24 cellular contexts compared by ENCODE assay signal in the genomic region with DNA sequence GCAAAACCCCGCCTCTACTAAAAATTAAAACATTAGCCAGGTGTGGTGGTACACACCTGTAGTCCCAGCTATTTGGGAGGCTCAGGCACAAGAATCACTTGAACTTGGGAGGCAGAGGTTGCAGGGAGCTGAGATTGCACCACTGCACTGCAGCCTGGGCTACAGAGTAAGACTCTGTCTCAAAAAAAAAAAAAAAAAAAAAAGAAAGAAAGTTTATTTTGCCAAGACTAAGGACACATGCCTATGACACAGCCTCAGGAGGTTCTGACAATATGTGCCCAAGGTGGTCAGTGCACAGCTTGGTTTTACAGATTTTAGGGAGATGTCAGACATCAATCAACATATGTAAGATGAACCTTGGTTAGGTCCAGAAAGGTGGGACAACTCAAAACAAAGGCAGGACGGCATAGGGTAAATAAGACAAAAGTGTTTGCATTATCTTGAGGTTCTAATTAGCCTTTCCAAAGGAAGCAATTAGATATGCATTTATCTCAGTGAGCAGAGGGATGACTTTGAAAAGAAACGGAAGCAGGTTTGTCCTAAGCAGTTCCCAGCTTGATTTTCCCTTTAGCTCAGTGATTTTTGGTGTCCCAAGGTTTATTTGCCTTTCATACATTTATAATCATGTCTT.
"Had no signal": no experiment of that assay in that cellular context is flagged by ENCODE, and none has a peak within 500 bp of the region (broad histone marks: within the 10 kb centered on the region; RNA-seq: fewer than 3 reads in every experiment).

No MANE protein-coding gene starts in this region.

- H3K4me1 Mint-ChIP-seq: natural killer cell had no signal

- H3K9me3 ChIP-seq: esophagus squamous epithelium, heart right ventricle, spleen, thoracic aorta, uterus had no signal

- H3K9me3 Mint-ChIP-seq: activated B cell treated with CpG ODN at 0.5 μM for 24 hours; activated naive CD4-positive, alpha-beta T cell treated with anti-CD3 and anti-CD28 coated beads, Interleukin-2, amount 50 U/mL, for 24 hours; activated naive CD8-positive, alpha-beta T cell treated with anti-CD3 and anti-CD28 coated beads, Interleukin-2, amount 50 U/mL, for 24 hours; activated T-helper 2 cell treated with anti-CD3 and anti-CD28 coated beads, Interferon-gamma antibody, Interleukin-2, Interleukin-4, amounts not matched to agents 10 μg/mL and 5 μg/mL and 100 μg/mL, durations not matched to agents 14 hours and 24 hours and 36 hours; natural killer cell; type B pancreatic cell had no signal

- H3K27me3 Mint-ChIP-seq: activated B cell treated with CpG ODN at 0.5 μM for 24 hours; activated naive CD4-positive, alpha-beta T cell treated with anti-CD3 and anti-CD28 coated beads, Interleukin-2, amount 50 U/mL, for 24 hours; type B pancreatic cell had no signal

- H3K4me1 ChIP-seq: uterus had no signal

- ATAC-seq: activated CD8-positive, alpha-beta memory T cell treated with anti-CD3 and anti-CD28 coated beads, Interleukin-2, amount 10 ng/mL, durations not matched to agents 7 days and 5 days; activated CD8-positive, alpha-beta T cell treated with anti-CD3 and anti-CD28 coated beads, Interleukin-2, amount 10 ng/mL, durations not matched to agents 7 days and 5 days; activated naive CD8-positive, alpha-beta T cell treated with anti-CD3 and anti-CD28 coated beads, Interleukin-2, amount 50 U/mL, for 24 hours; heart right ventricle; left cardiac atrium; natural killer cell; right cardiac atrium; stimulated activated naive CD8-positive, alpha-beta T cell treated with anti-CD3 and anti-CD28 coated beads, Interleukin-15, Interleukin-2, amounts not matched to agents 100 U/mL and 50 U/mL, for 24 hours; T-helper 17 cell had no signal

- H3K4me3 Mint-ChIP-seq: activated B cell treated with CpG ODN at 0.5 μM for 24 hours; activated CD8-positive, alpha-beta memory T cell treated with anti-CD3 and anti-CD28 coated beads, Interleukin-2, amount 10 ng/mL, durations not matched to agents 7 days and 5 days; activated CD8-positive, alpha-beta T cell treated with anti-CD3 and anti-CD28 coated beads, Interleukin-2, amount 10 ng/mL, durations not matched to agents 7 days and 5 days; activated naive CD4-positive, alpha-beta T cell treated with anti-CD3 and anti-CD28 coated beads, Interleukin-2, amount 50 U/mL, for 24 hours; activated naive CD8-positive, alpha-beta T cell treated with anti-CD3 and anti-CD28 coated beads, Interleukin-2, amount 50 U/mL, for 24 hours; natural killer cell; T-helper 17 cell; type B pancreatic cell had no signal

- H3K4me3 ChIP-seq: esophagus squamous epithelium, heart right ventricle, spleen, thoracic aorta, uterus had no signal

- H3K27ac Mint-ChIP-seq: activated B cell treated with CpG ODN at 0.5 μM for 24 hours; activated CD8-positive, alpha-beta memory T cell treated with anti-CD3 and anti-CD28 coated beads, Interleukin-2, amount 10 ng/mL, durations not matched to agents 7 days and 5 days; activated CD8-positive, alpha-beta T cell treated with anti-CD3 and anti-CD28 coated beads, Interleukin-2, amount 10 ng/mL, durations not matched to agents 7 days and 5 days; activated naive CD4-positive, alpha-beta T cell treated with anti-CD3 and anti-CD28 coated beads, Interleukin-2, amount 50 U/mL, for 24 hours; activated naive CD8-positive, alpha-beta T cell treated with anti-CD3 and anti-CD28 coated beads, Interleukin-2, amount 50 U/mL, for 24 hours; activated T-helper 2 cell treated with anti-CD3 and anti-CD28 coated beads, Interferon-gamma antibody, Interleukin-2, Interleukin-4, amounts not matched to agents 10 μg/mL and 5 μg/mL and 100 μg/mL, durations not matched to agents 14 hours and 24 hours and 36 hours; natural killer cell; T-helper 17 cell; type B pancreatic cell had no signal

- H3K27me3 ChIP-seq: esophagus squamous epithelium, heart right ventricle, spleen, uterus had no signal

- H3K36me3 ChIP-seq: esophagus squamous epithelium, heart right ventricle, spleen, thoracic aorta, uterus had no signal

- H3K27ac ChIP-seq: esophagus squamous epithelium, heart right ventricle, spleen, thoracic aorta, uterus had no signal

- H3K36me3 Mint-ChIP-seq: activated CD8-positive, alpha-beta memory T cell treated with anti-CD3 and anti-CD28 coated beads, Interleukin-2, amount 10 ng/mL, durations not matched to agents 7 days and 5 days; activated naive CD4-positive, alpha-beta T cell treated with anti-CD3 and anti-CD28 coated beads, Interleukin-2, amount 50 U/mL, for 24 hours; natural killer cell; type B pancreatic cell had no signal

- DNase-seq: activated B cell treated with CpG ODN at 0.5 μM for 24 hours; activated CD4-positive, alpha-beta T cell treated with anti-CD3 and anti-CD28 coated beads, Interleukin-2, amount 50 U/mL, for 1 hour; activated CD8-positive, alpha-beta memory T cell treated with anti-CD3 and anti-CD28 coated beads, Interleukin-2, amount 10 ng/mL, durations not matched to agents 7 days and 5 days; activated CD8-positive, alpha-beta T cell treated with anti-CD3 and anti-CD28 coated beads, Interleukin-2, amount 10 ng/mL, durations not matched to agents 7 days and 5 days; activated naive CD8-positive, alpha-beta T cell treated with anti-CD3 and anti-CD28 coated beads, Interleukin-2, amount 50 U/mL, for 24 hours; activated T-cell treated with anti-CD3 and anti-CD28 coated beads, Interleukin-2, amount 50 U/mL, for 48 hours; amygdala; caudate nucleus; esophagus squamous epithelium; foreskin melanocyte; heart right ventricle; left cardiac atrium; natural killer cell; posterior cingulate gyrus; right cardiac atrium; spleen; stimulated activated naive CD8-positive, alpha-beta T cell treated with anti-CD3 and anti-CD28 coated beads, Interleukin-15, Interleukin-2, amounts not matched to agents 100 U/mL and 50 U/mL, for 24 hours; T-helper 17 cell; T1000; uterus had no signal
